Comparison of ENCODE assay signal across 8 cellular contexts in genomic region chr14:75063491-75064204, GRCh38. TPM values are rescaled to one million over a fixed set of nuclear protein-coding genes. Genes with fewer than 3 reads are reported as not detected.
A peak's percentile ranks its signal among the peaks of the same experiment; 100 is the strongest.
DNase-seq lines count a peak whose midpoint lies in the region; ATAC-seq, FAIRE-seq and TF ChIP-seq lines count a peak whose summit lies in the region.

ACYP1 (minus strand) TSS chr14:75064024; CDS start chr14:75063553, 471 bp downstream.

- no peaks in the 10 kb centered on the region for H3K36me3 ChIP-seq in ascending aorta
- H3K36me3 ChIP-seq in right atrium auricular region = no peaks in the 10 kb centered on the region
- H3K36me3 ChIP-seq in aorta (ENCODE audit: control insufficient read depth in 1 of 2, insufficient read depth in 2 of 2, low read length in 1 of 2) = no peaks in the 10 kb centered on the region

- H3K4me1 ChIP-seq in ascending aorta = peaks cover 3 to 9% of the 10 kb centered on the region in 2 donors
- peaks cover 0 to 29% of the 10 kb centered on the region in 2 donors for H3K4me1 ChIP-seq in right atrium auricular region
- H3K4me1 ChIP-seq in aorta (ENCODE audit: control insufficient read depth in 1 of 2, insufficient read depth in 2 of 2, low read length in 2 of 2) = peaks cover 0 to 2% of the 10 kb centered on the region in 2 donors

- H3K9me3 ChIP-seq in ascending aorta (no peaks in the 10 kb centered on the region), right atrium auricular region (no peaks in the 10 kb centered on the region), aorta (ENCODE audit: control insufficient read depth, low read length) (no peaks in the 10 kb centered on the region)

- H3K27ac ChIP-seq in ascending aorta (peak within 1 kb of the TSS; percentile 72 to 74), right atrium auricular region (peak within 1 kb of the TSS; percentile 58 to 75), aorta (ENCODE audit: low read depth in 1 of 2, low read length in 2 of 2) (no peak within 1 kb of the TSS)

- intact Hi-C loops in T-helper 2 cell treated with Interferon-gamma antibody and Interleukin-4, amounts not matched to agents 100 ng/mL and 5 ng/mL, for 36 hours (cut with micrococcal nuclease) = loop anchor here (1.0 kb wide), 1 partner anchor 12 kb away; the partner anchor contains the start of gene MLH3
- intact Hi-C loops in ascending aorta (cut with DNase I) = no loop called here
- intact Hi-C loops in aorta (cut with DNase I) = loop anchor here in 1 of 2 donors (10.0 kb wide), 1 partner anchor 119 kb away; no protein-coding TSS in a partner anchor

- FAIRE-seq in GM18507 (lab: Jason Lieb, UNC) = peak; percentile 91

- H3K4me3 ChIP-seq in ascending aorta = peak within 1 kb of the TSS; percentile 85 to 89
- peak within 1 kb of the TSS; percentile 74 to 92 for H3K4me3 ChIP-seq in right atrium auricular region
- peak within 1 kb of the TSS; percentile 56 to 82 for H3K4me3 ChIP-seq in aorta (ENCODE audit: low read length in 2 of 2)

- DNase-seq in GM18507 (ENCODE audit: extremely low spot score, insufficient read length, low read depth) (peak; percentile 74), NCI-H1930 (lab: John Stamatoyannopoulos, UW) (peak; percentile 87 to 90), ascending aorta (ENCODE audit: low spot score in 2 of 2) (peak; percentile 70 to 96), right atrium auricular region (ENCODE audit: low spot score) (peak; percentile 97), renal cortical epithelial cell (ENCODE audit: low read depth) (peak; percentile 68), aorta (peak; percentile 94 to 97)

- 1% methylated on average over 34 of the region's 34 CpGs for WGBS in aorta, 2 donors

- TF ChIP-seq CTCF in ascending aorta (IDR thresholded peaks at IDR 0.05) = no peak
- TF ChIP-seq CTCF in right atrium auricular region (IDR thresholded peaks at IDR 0.05) = no peak

- ATAC-seq in HG02973 (IDR thresholded peaks at IDR 0.05; ENCODE audit: unreplicated experiment) (peak; percentile 97), aorta (ENCODE audit: low FRiP score) (peak; percentile 96)

- no peaks in the 10 kb centered on the region for H3K27me3 ChIP-seq in ascending aorta
- no peaks in the 10 kb centered on the region for H3K27me3 ChIP-seq in right atrium auricular region
- H3K27me3 ChIP-seq in aorta (ENCODE audit: control insufficient read depth in 1 of 2, insufficient read depth in 2 of 2, low read length in 1 of 2) = no peaks in the 10 kb centered on the region

RNA-seq across cellular contexts. Expression of gene ACYP1, which starts in this region (rescaled TPM):
- total RNA-seq in T-helper 2 cell treated with Interferon-gamma antibody and Interleukin-4, amounts not matched to agents 100 ng/mL and 5 ng/mL, for 36 hours = 45.4 and 50.1 TPM in 2 replicates
- total RNA-seq in ascending aorta = not detected
- total RNA-seq in right atrium auricular region = 10 to 100 TPM; 11.0 to 19.5 TPM
- total RNA-seq in renal cortical epithelial cell = 6.9 and 8.3 TPM in 2 replicates
- 10 to 100 TPM; 10.5 to 23.9 TPM for total RNA-seq in aorta
- polyA plus RNA-seq in aorta = 10 to 100 TPM; 11.3 to 21.6 TPM

Comparison
In these comparisons a context has a peak if more than half of its experiments do, and no peak if none do; other contexts are left out.
1. Peak in DNase-seq, H3K4me3 ChIP-seq and H3K27ac ChIP-seq in ascending aorta; RNA of the gene not detected or under 1 TPM.
2. H3K27ac ChIP-seq: peak in right atrium auricular region (2 of 2); none in aorta (0 of 2).
3. Peak in every context shown above with its lines, with median percentiles within 50 percentile points of each other: DNase-seq and H3K4me3 ChIP-seq.